ENCODE assay signal across 18 cellular contexts in the genomic region with DNA sequence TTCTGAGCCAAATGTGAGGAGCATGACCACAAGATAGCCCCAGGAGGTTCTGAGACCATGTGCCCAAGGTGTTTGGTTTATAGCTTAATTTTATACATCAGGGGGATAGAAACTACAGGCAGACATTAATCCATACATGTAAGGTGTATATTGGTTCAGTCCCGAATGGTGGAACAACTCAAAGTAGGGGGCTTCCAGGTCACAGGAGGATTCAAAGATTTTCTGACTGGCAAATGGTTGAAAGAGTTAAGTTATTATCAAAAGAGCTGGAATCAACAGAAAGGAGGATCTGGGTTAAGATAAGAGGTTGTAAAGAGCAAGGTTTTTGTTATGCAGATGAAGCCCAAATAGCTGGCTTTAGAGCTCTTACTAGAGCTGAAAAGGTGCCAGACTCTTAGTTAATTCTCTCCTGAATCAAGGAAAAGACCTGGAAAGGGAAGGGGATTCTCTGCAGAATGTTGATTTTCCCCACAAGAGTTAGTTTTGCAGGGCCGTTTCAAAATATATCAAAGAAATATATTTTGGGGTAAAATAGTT.
"Had no signal": no experiment of that assay in that cellular context is flagged by ENCODE, and none has a peak within 500 bp of the region (broad histone marks: within the 10 kb centered on the region; RNA-seq: fewer than 3 reads in every experiment).

No MANE protein-coding gene starts in this region.

- H3K4me3 ChIP-seq: adrenal gland, coronary artery, heart left ventricle, prostate gland, right lobe of liver, spleen, tibial nerve had no signal

- DNase-seq: activated B cell treated with CpG ODN at 0.5 μM for 24 hours; activated CD4-positive, alpha-beta T cell treated with anti-CD3 and anti-CD28 coated beads, Interleukin-2, amount 10 ng/mL, durations not matched to agents 7 days and 5 days; activated naive CD4-positive, alpha-beta T cell treated with anti-CD3 and anti-CD28 coated beads, Interleukin-2, amount 50 U/mL, for 16 hours; adrenal gland; central memory CD4-positive, alpha-beta T cell; effector CD4-positive, alpha-beta T cell; foreskin melanocyte; heart left ventricle; left colon; natural killer cell; right lobe of liver; spleen; stimulated activated CD4-positive, alpha-beta T cell treated with anti-CD3 and anti-CD28 coated beads, Interleukin-1b, Interleukin-23, amount 100 ng/mL, for 48 hours; stimulated activated naive B cell treated with anti-CD40 and anti-IgM and Interleukin-4, amounts not matched to agents 10 μg/mL and 1 μg/mL and 100 μg/mL, for 72 hours; T-helper 17 cell had no signal

- H3K9me3 ChIP-seq: adrenal gland, heart left ventricle, prostate gland, right lobe of liver, spleen, tibial nerve had no signal

- H3K4me1 ChIP-seq: adrenal gland, heart left ventricle, prostate gland, spleen, tibial nerve had no signal

- ATAC-seq: heart left ventricle; natural killer cell; stimulated activated naive B cell treated with anti-CD40 and anti-IgM and Interleukin-4, amounts not matched to agents 10 μg/mL and 1 μg/mL and 100 μg/mL, for 72 hours; T-helper 17 cell had no signal

- H3K36me3 ChIP-seq: adrenal gland, heart left ventricle, prostate gland, right lobe of liver, spleen, tibial nerve had no signal

- H3K27me3 ChIP-seq: adrenal gland, heart left ventricle, right lobe of liver, spleen, tibial nerve had no signal

- H3K27ac ChIP-seq: adrenal gland, coronary artery, heart left ventricle, prostate gland, spleen, tibial nerve had no signal
